24 cellular contexts compared by ENCODE assay signal in the genomic region with DNA sequence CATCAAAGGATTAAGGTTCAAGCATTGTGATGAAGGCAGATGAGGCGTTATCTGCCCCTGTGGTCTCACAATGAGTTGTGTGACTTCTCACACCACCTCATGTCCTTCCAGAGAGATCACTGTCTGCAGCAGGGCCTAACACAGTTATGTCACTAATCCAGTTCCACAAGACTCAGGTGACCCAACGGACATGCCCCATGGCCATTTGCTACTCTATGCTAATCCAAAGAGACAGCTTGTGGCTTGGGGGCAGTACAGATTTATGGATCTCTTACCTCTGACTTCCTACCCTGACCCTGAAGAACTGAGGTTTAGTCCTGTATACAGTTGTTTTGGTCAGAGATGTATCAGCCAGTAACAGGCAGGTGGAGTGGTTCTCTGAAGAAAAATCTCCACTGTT.
"Had no signal": no experiment of that assay in that cellular context is flagged by ENCODE, and none has a peak within 500 bp of the region (broad histone marks: within the 10 kb centered on the region; RNA-seq: fewer than 3 reads in every experiment).

No MANE protein-coding gene starts in this region.

- DNase-seq: IMR-90, Kasumi-1, MV-4-11, NCI-H1048, NCI-H1105, NCI-H1417, NCI-H146, NCI-H1694 treated with DMSO at 0.1 percent for 48 hours, NCI-H1930, NCI-H2081 treated with DMSO at 0.1 percent for 48 hours, NCI-H2171, NCI-H226, NCI-H446, NCI-H510A, NCI-H524 treated with DMSO at 0.1 percent for 48 hours, NCI-H69, NCI-H774, SHP77 had no signal

- H3K4me1 ChIP-seq: SJSA1 had no signal

- ATAC-seq: HepG2, Panc1 had no signal

- H3K4me2 ChIP-seq: KMS-11 had no signal

- H3K4me3 ChIP-seq: SJSA1, SK-N-MC had no signal

- FAIRE-seq: HepG2 had no signal

- H3K36me3 ChIP-seq: SJSA1 had no signal

- H3K27me3 ChIP-seq: SJSA1 had no signal

- H3K9me3 ChIP-seq: SJSA1 had no signal

- H3K9ac ChIP-seq: KMS-11 had no signal

- H3K27ac ChIP-seq: KMS-11, RWPE1, SJSA1, SK-N-MC had no signal
